13 cellular contexts compared by ENCODE assay signal in genomic region chr11:61442616-61443015, GRCh38.
"Had no signal": no experiment of that assay in that cellular context is flagged by ENCODE, and none has a peak within 500 bp of the region (broad histone marks: within the 10 kb centered on the region; RNA-seq: fewer than 3 reads in every experiment).

No MANE protein-coding gene starts in this region.

- H3K9me3 Mint-ChIP-seq: activated T-helper 1 cell treated with anti-CD3 and anti-CD28 coated beads, Interleukin-12 subunit alpha, Interleukin-12 subunit beta, Interleukin-2, Interleukin-4 antibody, amounts not matched to agents 30 ng/mL and 10 ng/mL and 1 ng/mL, durations not matched to agents 14 hours and 24 hours and 36 hours had no signal

- H3K27me3 Mint-ChIP-seq: naive B cell had no signal

- H3K9me3 ChIP-seq: ascending aorta, left ventricle myocardium inferior, neutrophil had no signal

- DNase-seq: activated CD4-positive, alpha-beta T cell treated with anti-CD3 and anti-CD28 coated beads, Interleukin-2, amount 50 U/mL, for 1 hour; activated CD4-positive, CD25-positive, alpha-beta regulatory T cell; kidney; left ventricle myocardium inferior; naive B cell; right cardiac atrium; SHP77 treated with DMSO at 0.1 percent for 48 hours; stimulated activated CD4-positive, alpha-beta T cell treated with anti-CD3 and anti-CD28 coated beads, Interleukin-2, amount 100 ng/mL, for 24 hours; stimulated activated naive CD4-positive, alpha-beta T cell; T-helper 2 cell had no signal

- H3K27me3 ChIP-seq: ascending aorta, neutrophil had no signal

- H3K4me3 ChIP-seq: ascending aorta, left ventricle myocardium inferior had no signal

- H3K4me3 Mint-ChIP-seq: activated T-helper 1 cell treated with anti-CD3 and anti-CD28 coated beads, Interleukin-12 subunit alpha, Interleukin-12 subunit beta, Interleukin-2, Interleukin-4 antibody, amounts not matched to agents 30 ng/mL and 10 ng/mL and 1 ng/mL, durations not matched to agents 14 hours and 24 hours and 36 hours; naive B cell had no signal

- H3K27ac ChIP-seq: ascending aorta, left ventricle myocardium inferior, neutrophil had no signal

- ATAC-seq: right cardiac atrium had no signal
